ENCODE assay signal across 3 cellular contexts in genomic region chr18:55609426-55609825, GRCh38.
TF ChIP-seq lines count a peak whose summit lies in the region.

No MANE protein-coding gene starts in this region.

TF ChIP-seq in HepG2, 621 proteins besides CTCF, POLR2A, EP300 and RAD21:
- TF ChIP-seq MYPOP (CRISPR knock-in tag; IDR thresholded peaks at IDR 0.05), result no peak
- TF ChIP-seq MAFK (conservative IDR thresholded peaks at IDR 0.05 in 1 of 2, IDR thresholded peaks at IDR 0.05 in 1 of 2; ENCODE audit: low read length in 2 of 2), result peak; percentile 71 to 86
- TF ChIP-seq MAFF (IDR thresholded peaks at IDR 0.05; ENCODE audit: low read depth, low read length), result peak; percentile 77
- no peak for TF ChIP-seq ZSCAN31 (CRISPR knock-in tag; IDR thresholded peaks at IDR 0.05; ENCODE audit: low read depth)
- no peak for TF ChIP-seq SMAD9 (CRISPR knock-in tag; IDR thresholded peaks at IDR 0.05)

TF ChIP-seq in IMR-90, 13 proteins besides CTCF, POLR2A, EP300 and RAD21:
- TF ChIP-seq FOS (IDR thresholded peaks at IDR 0.05; ENCODE audit: low read depth, low read length) (no peak), MAFK (IDR thresholded peaks at IDR 0.05; ENCODE audit: low read depth, low read length) (peak; percentile 76), SMC3 (IDR thresholded peaks at IDR 0.05; ENCODE audit: low read depth, low read length) (no peak), MXI1 (IDR thresholded peaks at IDR 0.05; ENCODE audit: borderline replicate concordance, low read depth, low read length) (no peak)

TF ChIP-seq in K562, 482 proteins besides CTCF, POLR2A, EP300 and RAD21:
- TF ChIP-seq MAFK (IDR thresholded peaks at IDR 0.05; ENCODE audit: low read length) (peak; percentile 44; the same call in 1 of the 2 replicates), MBD2 (IDR thresholded peaks at IDR 0.05; ENCODE audit: borderline replicate concordance, low read depth) (no peak), C11orf30 (IDR thresholded peaks at IDR 0.05; ENCODE audit: low read depth) (peak; percentile 63; the same call in 1 of the 2 replicates), MAFG (tag; conservative IDR thresholded peaks at IDR 0.05) (peak; percentile 55), ZNF239 (CRISPR knock-in tag; IDR thresholded peaks at IDR 0.05) (no peak), IRF9 (tag; IDR thresholded peaks at IDR 0.05) (no peak), ZNF436 (CRISPR knock-in tag; IDR thresholded peaks at IDR 0.05) (no peak), FOSL1 (tag; conservative IDR thresholded peaks at IDR 0.05) (no peak), MAFF (IDR thresholded peaks at IDR 0.05; ENCODE audit: low read length) (peak; percentile 58), L3MBTL2 (IDR thresholded peaks at IDR 0.05) (no peak), ZNF316 (IDR thresholded peaks at IDR 0.05) (peak; percentile 86), RBM25 (IDR thresholded peaks at IDR 0.05; ENCODE audit: low read depth, low read length, severe bottlenecking) (peak; percentile 53)
